19 cellular contexts compared by ENCODE assay signal in the genomic region with DNA sequence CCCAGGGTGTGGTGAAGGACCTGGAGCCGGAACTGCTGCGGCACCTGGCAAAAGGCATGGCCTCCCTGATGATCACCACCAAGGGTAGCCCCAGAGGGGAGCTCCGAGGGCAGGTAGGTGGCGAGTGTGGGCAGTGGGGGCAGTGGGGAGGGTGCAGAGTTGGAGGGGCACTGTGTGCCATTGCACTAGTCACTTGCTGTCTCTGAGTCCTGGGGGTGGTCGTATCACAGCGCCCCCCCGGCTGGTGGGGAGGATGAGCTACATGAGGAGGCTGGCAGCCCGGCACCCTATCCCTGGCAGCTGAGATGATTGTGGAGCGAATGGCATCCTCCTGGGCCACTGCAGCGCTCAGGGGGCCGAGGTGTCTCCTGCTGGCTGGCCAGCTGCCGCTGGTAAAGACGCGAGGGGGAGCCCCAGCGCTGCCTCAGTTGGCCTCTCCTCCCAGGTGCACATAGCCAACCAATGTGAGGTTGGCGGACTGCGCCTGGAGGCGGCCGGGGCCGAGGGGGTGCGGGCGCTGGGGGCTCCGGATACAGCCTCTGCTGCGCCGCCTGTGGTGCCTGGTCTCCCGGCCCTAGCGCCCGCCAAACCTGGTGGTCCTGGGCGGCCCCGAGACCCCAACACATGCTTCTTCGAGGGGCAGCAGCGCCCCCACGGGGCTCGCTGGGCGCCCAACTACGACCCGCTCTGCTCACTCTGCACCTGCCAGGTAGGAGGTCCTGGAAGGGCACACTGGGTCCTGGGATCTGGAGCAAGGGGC. TPM values are rescaled to one million over a fixed set of nuclear protein-coding genes. Genes with fewer than 3 reads are reported as not detected.
DNase-seq lines count a peak whose midpoint lies in the region; ATAC-seq, FAIRE-seq and TF ChIP-seq lines count a peak whose summit lies in the region.
"Had no signal": no experiment of that assay in that cellular context is flagged by ENCODE, and none has a peak within 500 bp of the region (broad histone marks: within the 10 kb centered on the region; RNA-seq: fewer than 3 reads in every experiment).

No MANE protein-coding gene starts in this region.

- ATAC-seq in activated T-cell treated with anti-CD3 and anti-CD28 coated beads, Interleukin-2, amount 50 U/mL, for 72 hours (replicated peaks in 1 of 2): no peak
- ATAC-seq in HG02642 (IDR thresholded peaks at IDR 0.05; ENCODE audit: poor library complexity, unreplicated experiment): no peak
- ATAC-seq: GM12878 had no signal

- H3K4me3 Mint-ChIP-seq in H9: no peak overlapping the region
- H3K4me3 Mint-ChIP-seq in activated T-cell treated with anti-CD3 and anti-CD28 coated beads, Interleukin-2, amount 50 U/mL, for 72 hours: no peak overlapping the region
- H3K4me3 Mint-ChIP-seq: B cell; CD4-positive, CD25-positive, alpha-beta regulatory T cell had no signal

- H3K27ac ChIP-seq in H9 (ENCODE audit: insufficient read length, low read depth, low read length) (no peak overlapping the region), dorsolateral prefrontal cortex (peak overlapping the region in 36 of 59 donors; percentile 3 to 83 (median 46)), osteoblast (ENCODE audit: low read depth, low read length) (no peak overlapping the region), SJCRH30 (no peak overlapping the region)
- H3K27ac ChIP-seq: BLaER1 treated with 17β-estradiol and CSF1 and Interleukin-3, amounts not matched to agents 10 nM and 100 nM had no signal

- no peak overlapping the region for H2BK5ac ChIP-seq in H9 (ENCODE audit: insufficient read length, low read length)

- H3K27me3 Mint-ChIP-seq in H9 (ENCODE audit: low read depth): peaks cover 53% of the 10 kb centered on the region
- peaks cover 33% of the 10 kb centered on the region for H3K27me3 Mint-ChIP-seq in activated T-cell treated with anti-CD3 and anti-CD28 coated beads, Interleukin-2, amount 50 U/mL, for 72 hours (ENCODE audit: low read depth)

- no peak overlapping the region for H3K9ac ChIP-seq in H9 (ENCODE audit: extremely low read depth, insufficient read length, low read length)
- H3K9ac ChIP-seq: BLaER1 treated with 17β-estradiol and CSF1 and Interleukin-3, amounts not matched to agents 10 nM and 100 nM had no signal

- no peak overlapping the region for H2AFZ ChIP-seq in H9 (ENCODE audit: low read length)
- no peak overlapping the region for H2AFZ ChIP-seq in osteoblast (ENCODE audit: low read length)

- H4K91ac ChIP-seq in H9 (ENCODE audit: insufficient read length, low read depth, low read length): no peak overlapping the region

- no peak overlapping the region for H2BK120ac ChIP-seq in H9 (ENCODE audit: low read depth, low read length, poor library complexity, severe bottlenecking)

- no peak overlapping the region for H2AK5ac ChIP-seq in H9 (ENCODE audit: insufficient read length, low read length)

- intact Hi-C loops in dorsolateral prefrontal cortex (cut with DNase I): no loop called here

- no peak overlapping the region for H3K23ac ChIP-seq in H9 (ENCODE audit: insufficient read length, low read depth, low read length)

- DNase-seq in H9 (peak; percentile 46), dorsolateral prefrontal cortex (peak in 1 of 10 donors; percentile 39), osteoblast (ENCODE audit: insufficient read length, low spot score, missing footprints) (peak; percentile 79), urothelium cell line (ENCODE audit: low spot score) (no peak), SJCRH30 (no peak)
- DNase-seq in activated T-cell treated with anti-CD3 and anti-CD28 coated beads, Interleukin-2, amount 50 U/mL, for 72 hours: no peak
- DNase-seq: CD4-positive, CD25-positive, alpha-beta regulatory T cell; CD8-positive, alpha-beta memory T cell; COR-L47; DMS 273 treated with DMSO at 0.1 percent for 48 hours; DMS53; DND-41; EL; KBM-7 had no signal

- H3K36me3 ChIP-seq in osteoblast (ENCODE audit: insufficient read depth, low read length) (no peaks in the 10 kb centered on the region), SJCRH30 (no peaks in the 10 kb centered on the region)
- H3K36me3 ChIP-seq: BLaER1 treated with 17β-estradiol and CSF1 and Interleukin-3, amounts not matched to agents 10 nM and 100 nM had no signal

- peaks cover 0 to 3% of the 10 kb centered on the region in 2 experiments; a peak in 2 of 5 replicates for H3K9me3 Mint-ChIP-seq in H9
- no peaks in the 10 kb centered on the region for H3K9me3 Mint-ChIP-seq in activated T-cell treated with anti-CD3 and anti-CD28 coated beads, Interleukin-2, amount 50 U/mL, for 72 hours
- H3K9me3 Mint-ChIP-seq: CD8-positive, alpha-beta memory T cell had no signal

- H3K79me2 ChIP-seq in H9 (ENCODE audit: insufficient read depth, low read length) (no peaks in the 10 kb centered on the region), osteoblast (ENCODE audit: insufficient read depth, low read length) (no peaks in the 10 kb centered on the region)

- H3K9me3 ChIP-seq in H9 (ENCODE audit: control insufficient read depth, low read depth, low read length): no peaks in the 10 kb centered on the region
- H3K9me3 ChIP-seq in osteoblast (ENCODE audit: low read depth, low read length): no peaks in the 10 kb centered on the region
- H3K9me3 ChIP-seq in SJCRH30 (replicated peaks): no peaks in the 10 kb centered on the region
- H3K9me3 ChIP-seq: BLaER1 treated with 17β-estradiol and CSF1 and Interleukin-3, amounts not matched to agents 10 nM and 100 nM had no signal

- no peak overlapping the region for H2BK12ac ChIP-seq in H9 (ENCODE audit: insufficient read length, low read depth, low read length)

- no peaks in the 10 kb centered on the region for H3K79me1 ChIP-seq in H9 (ENCODE audit: insufficient read depth, low read depth, low read length, poor library complexity, severe bottlenecking)

- no peak overlapping the region for H3K14ac ChIP-seq in H9 (ENCODE audit: insufficient read depth, low read length)

- no peak overlapping the region for H3T11ph ChIP-seq in H9 (ENCODE audit: low read length)

- H4K20me1 ChIP-seq in H9 (ENCODE audit: control insufficient read depth, insufficient read depth, insufficient read length) (no peaks in the 10 kb centered on the region), osteoblast (ENCODE audit: insufficient read depth, low read length) (no peaks in the 10 kb centered on the region)

- no peak overlapping the region for H3K27ac Mint-ChIP-seq in H9
- no peak overlapping the region for H3K27ac Mint-ChIP-seq in activated T-cell treated with anti-CD3 and anti-CD28 coated beads, Interleukin-2, amount 50 U/mL, for 72 hours
- H3K27ac Mint-ChIP-seq: B cell; CD4-positive, CD25-positive, alpha-beta regulatory T cell had no signal

- no peak overlapping the region for H4K5ac ChIP-seq in H9 (ENCODE audit: insufficient read length, low read depth, low read length)

- H4K8ac ChIP-seq in H9 (replicated peaks; ENCODE audit: insufficient read length, low read depth, low read length): no peak overlapping the region

- H3K4me1 Mint-ChIP-seq in H9: peaks cover 4 to 6% of the 10 kb centered on the region in 2 experiments; a peak in 3 of 4 replicates
- H3K4me1 Mint-ChIP-seq in activated T-cell treated with anti-CD3 and anti-CD28 coated beads, Interleukin-2, amount 50 U/mL, for 72 hours (ENCODE audit: low read depth): no peaks in the 10 kb centered on the region

- WGBS in H9 (ENCODE audit: extremely low coverage, insufficient read length, low lambda C conversion rate): no CpG with 5 or more reads among the region's 37 CpGs

- no peak overlapping the region for H3K4ac ChIP-seq in H9 (ENCODE audit: low read depth, low read length)

- H3K4me1 ChIP-seq in H9 (ENCODE audit: insufficient read depth, low read length) (no peaks in the 10 kb centered on the region), osteoblast (ENCODE audit: insufficient read depth, low read length) (no peaks in the 10 kb centered on the region), SJCRH30 (no peaks in the 10 kb centered on the region)

- H3K18ac ChIP-seq in H9 (ENCODE audit: insufficient read length, low read depth, low read length): no peak overlapping the region

- no peaks in the 10 kb centered on the region for H3K36me3 Mint-ChIP-seq in H9 (ENCODE audit: insufficient read depth in 1 of 3, low read depth in 3 of 3)
- no peaks in the 10 kb centered on the region for H3K36me3 Mint-ChIP-seq in activated T-cell treated with anti-CD3 and anti-CD28 coated beads, Interleukin-2, amount 50 U/mL, for 72 hours (ENCODE audit: insufficient read depth in 2 of 2)
- H3K36me3 Mint-ChIP-seq: CD4-positive, CD25-positive, alpha-beta regulatory T cell; CD8-positive, alpha-beta memory T cell had no signal

- H3K56ac ChIP-seq in H9 (ENCODE audit: insufficient read length, low read depth, low read length): no peak overlapping the region

- H3K4me2 ChIP-seq in H9 (ENCODE audit: insufficient read depth, insufficient read length, low read length): no peak overlapping the region
- H3K4me2 ChIP-seq in osteoblast (ENCODE audit: insufficient read depth, low read length): no peak overlapping the region
- H3K4me2 ChIP-seq: BLaER1 treated with 17β-estradiol and CSF1 and Interleukin-3, amounts not matched to agents 10 nM and 100 nM had no signal

- peak; percentile 27 for FAIRE-seq in urothelium cell line (lab: Jason Lieb, UNC)
- FAIRE-seq: GM12878, H54 had no signal

- no peak overlapping the region for H2BK20ac ChIP-seq in H9 (ENCODE audit: low read depth, low read length, poor library complexity, severe bottlenecking)

- H2BK15ac ChIP-seq in H9 (ENCODE audit: low read depth, low read length): no peak overlapping the region

- H3K27me3 ChIP-seq in H9 (ENCODE audit: insufficient read depth, low read length) (peaks cover 16% of the 10 kb centered on the region; the same call in 1 of the 2 replicates), dorsolateral prefrontal cortex (no peaks in the 10 kb centered on the region), osteoblast (ENCODE audit: insufficient read depth, low read length) (peaks cover 26% of the 10 kb centered on the region), SJCRH30 (no peaks in the 10 kb centered on the region)

- H3K23me2 ChIP-seq in H9 (ENCODE audit: insufficient read length, low read depth, low read length, poor library complexity, severe bottlenecking): peaks cover 3% of the 10 kb centered on the region

- H3K4me3 ChIP-seq in dorsolateral prefrontal cortex (no peak overlapping the region), osteoblast (ENCODE audit: insufficient read depth, low read length) (no peak overlapping the region), SJCRH30 (no peak overlapping the region)
- H3K4me3 ChIP-seq: BLaER1 treated with 17β-estradiol and CSF1 and Interleukin-3, amounts not matched to agents 10 nM and 100 nM; GM12878 had no signal

- no peak for TF ChIP-seq CTCF in H9 (conservative IDR thresholded peaks at IDR 0.05)
- no peak for TF ChIP-seq CTCF in dorsolateral prefrontal cortex (IDR thresholded peaks at IDR 0.05 in 54 of 56, conservative IDR thresholded peaks at IDR 0.05 in 2 of 56; ENCODE audit: low read depth in 1 of 56, partially characterized antibody in 56 of 56)
- TF ChIP-seq CTCF in osteoblast (IDR thresholded peaks at IDR 0.05; ENCODE audit: extremely low read depth, low read depth, low read length): no peak

RNA-seq across cellular contexts. Expression of a gene that starts 6.4 kb away (rescaled TPM):
- total RNA-seq in H9 (2021) (1.8 and 1.9 TPM in 2 replicates), dorsolateral prefrontal cortex (100 to 1,000 TPM in 1 of 120 experiments, 10 to 100 TPM in 119; 28.5 to 110 (median 60.9) TPM), osteoblast (0.29 and 0.36 TPM in 2 replicates)
- under 1 TPM in 1 of 2 donors, not detected in 1; 0.19 TPM for total RNA-seq in activated T-cell treated with anti-CD3 and anti-CD28 coated beads, Interleukin-2, amount 50 U/mL, for 72 hours
- total RNA-seq in SJCRH30 (2014; rRNA removed; shearing (Covaris generic)): 8.2 and 9.0 TPM in 2 replicates
- total RNA-seq: B cell; CD4-positive, CD25-positive, alpha-beta regulatory T cell; GM12878 had no signal

RNA-seq across cellular contexts. Expression of a gene that starts 8.2 kb away (rescaled TPM):
- total RNA-seq in H9 (2021) (0.64 and 0.85 TPM in 2 replicates), dorsolateral prefrontal cortex (10 to 100 TPM in 1 of 120 experiments, 1 to 10 TPM in 118, under 1 TPM in 1; 0.95 to 11.7 (median 3.5) TPM), osteoblast (under 0.01 TPM in 1 of 2 replicates, not detected in the other)
- total RNA-seq in activated T-cell treated with anti-CD3 and anti-CD28 coated beads, Interleukin-2, amount 50 U/mL, for 72 hours: not detected
- 0.61 and 1.2 TPM in 2 replicates for total RNA-seq in SJCRH30 (2014; rRNA removed; shearing (Covaris generic))
- total RNA-seq: B cell; CD4-positive, CD25-positive, alpha-beta regulatory T cell; CD8-positive, alpha-beta memory T cell; GM12878 had no signal

RNA-seq across cellular contexts. Expression of a gene that starts 24.7 kb away (rescaled TPM):
- total RNA-seq in H9 (2021): 115 and 122 TPM in 2 replicates
- 10 to 100 TPM; 27.9 to 64.8 (median 47.7) TPM for total RNA-seq in dorsolateral prefrontal cortex
- total RNA-seq in osteoblast: 47.4 and 61.2 TPM in 2 replicates
- 10 to 100 TPM; 86.9 to 93.6 TPM for total RNA-seq in activated T-cell treated with anti-CD3 and anti-CD28 coated beads, Interleukin-2, amount 50 U/mL, for 72 hours
- 86.8 and 91.6 TPM in 2 replicates for total RNA-seq in SJCRH30 (2014; rRNA removed; shearing (Covaris generic))

RNA-seq across cellular contexts. Expression of a gene that starts 24.8 kb away (rescaled TPM):
- total RNA-seq in H9 (2021): 17.2 and 19.5 TPM in 2 replicates
- 10 to 100 TPM; 11.7 to 50.5 (median 26.1) TPM for total RNA-seq in dorsolateral prefrontal cortex
- total RNA-seq in osteoblast: 3.2 and 4.3 TPM in 2 replicates
- 1 to 10 TPM; 3.1 to 3.9 TPM for total RNA-seq in activated T-cell treated with anti-CD3 and anti-CD28 coated beads, Interleukin-2, amount 50 U/mL, for 72 hours
- total RNA-seq in SJCRH30 (2014; rRNA removed; shearing (Covaris generic)): 4.1 and 5.5 TPM in 2 replicates

RNA-seq across cellular contexts. Expression of a gene that starts 48.8 kb away (rescaled TPM):
- total RNA-seq in H9 (2021): 14.4 and 15.5 TPM in 2 replicates
- total RNA-seq in dorsolateral prefrontal cortex: 100 to 1,000 TPM in 106 of 120 experiments, 10 to 100 TPM in 14; 76.8 to 195 (median 128) TPM
- 9.8 and 10.6 TPM in 2 replicates for total RNA-seq in osteoblast
- 1 to 10 TPM; 6.6 to 7.6 TPM for total RNA-seq in activated T-cell treated with anti-CD3 and anti-CD28 coated beads, Interleukin-2, amount 50 U/mL, for 72 hours
- 4.8 and 5.9 TPM in 2 replicates for total RNA-seq in SJCRH30 (2014; rRNA removed; shearing (Covaris generic))

Comparison
In these comparisons a context has a peak if more than half of its experiments do, and no peak if none do; other contexts are left out.
1. DNase-seq: peak in H9 (single experiment) and osteoblast (single experiment); none in urothelium cell line (single experiment), activated T-cell treated with anti-CD3 and anti-CD28 coated beads, Interleukin-2, amount 50 U/mL, for 72 hours (0 of 2) and SJCRH30 (0 of 2).
2. H3K27ac ChIP-seq: peak in dorsolateral prefrontal cortex (36 of 59); none in H9 (single experiment), osteoblast (single experiment) and SJCRH30 (single experiment).